11 cellular contexts compared by ENCODE assay signal in genomic region chr10:15059914-15060313, GRCh38. TPM values are rescaled to one million over a fixed set of nuclear protein-coding genes. Genes with fewer than 3 reads are reported as not detected.
"Had no signal": no experiment of that assay in that cellular context is flagged by ENCODE, and none has a peak within 500 bp of the region (broad histone marks: within the 10 kb centered on the region; RNA-seq: fewer than 3 reads in every experiment).

No MANE protein-coding gene starts in this region.

- H3K27ac ChIP-seq: HL-60, KMS-11 had no signal

- FAIRE-seq: HepG2, HTR-8/SVneo, K562 had no signal

- H3K4me3 ChIP-seq: K562 had no signal

- H3K4me1 Mint-ChIP-seq: IgD-negative memory B cell had no signal

- DNase-seq: IMR-90, KBM-7, KG1 had no signal

- H3K27ac Mint-ChIP-seq: IgD-negative memory B cell had no signal

RNA-seq across cellular contexts. Expression of gene OLAH, which starts 16.2 kb away (rescaled TPM):
- total RNA-seq: HepG2, HT-29, HT1080, IMR-90 had no signal
